12 cellular contexts compared by ENCODE assay signal in genomic region chr9:118928723-118929122, GRCh38.
"Had no signal": no experiment of that assay in that cellular context is flagged by ENCODE, and none has a peak within 500 bp of the region (broad histone marks: within the 10 kb centered on the region; RNA-seq: fewer than 3 reads in every experiment).

No MANE protein-coding gene starts in this region.

- H3K4me1 ChIP-seq: spleen had no signal

- H3K9me3 ChIP-seq: spleen had no signal

- H3K36me3 ChIP-seq: spleen had no signal

- H3K4me3 ChIP-seq: spleen had no signal

- ATAC-seq: activated CD8-positive, alpha-beta memory T cell treated with anti-CD3 and anti-CD28 coated beads, Interleukin-2, amount 10 ng/mL, durations not matched to agents 7 days and 5 days; activated naive CD4-positive, alpha-beta T cell treated with anti-CD3 and anti-CD28 coated beads, Interleukin-2, amount 50 U/mL, for 72 hours; left lobe of liver; sciatic nerve; stimulated activated naive B cell treated with anti-CD40 and anti-IgM and Interleukin-4, amounts not matched to agents 10 μg/mL and 1 μg/mL and 100 μg/mL, for 72 hours had no signal

- DNase-seq: activated CD4-positive, alpha-beta T cell treated with anti-CD3 and anti-CD28 coated beads for 1 hour; activated CD4-positive, alpha-beta T cell treated with anti-CD3 and anti-CD28 coated beads, Interleukin-2, amount 50 U/mL, for 48 hours; activated CD8-positive, alpha-beta memory T cell treated with anti-CD3 and anti-CD28 coated beads, Interleukin-2, amount 10 ng/mL, durations not matched to agents 7 days and 5 days; activated effector memory CD4-positive, alpha-beta T cell treated with Interleukin-2 at 50 U/mL for 16 hours; activated T-cell treated with anti-CD3 and anti-CD28 coated beads, Interleukin-2, amount 50 U/mL, for 24 hours; spleen; stimulated activated CD4-positive, alpha-beta T cell treated with anti-CD3 and anti-CD28 coated beads, Interleukin-1b, Interleukin-23, amount 100 ng/mL, for 48 hours; stimulated activated naive B cell treated with anti-CD40 and anti-IgM and Interleukin-4, amounts not matched to agents 10 μg/mL and 1 μg/mL and 100 μg/mL, for 72 hours; SW 1271 had no signal

- H3K27ac ChIP-seq: spleen had no signal

- H3K27me3 ChIP-seq: spleen had no signal
